21 cellular contexts compared by ENCODE assay signal in the genomic region with DNA sequence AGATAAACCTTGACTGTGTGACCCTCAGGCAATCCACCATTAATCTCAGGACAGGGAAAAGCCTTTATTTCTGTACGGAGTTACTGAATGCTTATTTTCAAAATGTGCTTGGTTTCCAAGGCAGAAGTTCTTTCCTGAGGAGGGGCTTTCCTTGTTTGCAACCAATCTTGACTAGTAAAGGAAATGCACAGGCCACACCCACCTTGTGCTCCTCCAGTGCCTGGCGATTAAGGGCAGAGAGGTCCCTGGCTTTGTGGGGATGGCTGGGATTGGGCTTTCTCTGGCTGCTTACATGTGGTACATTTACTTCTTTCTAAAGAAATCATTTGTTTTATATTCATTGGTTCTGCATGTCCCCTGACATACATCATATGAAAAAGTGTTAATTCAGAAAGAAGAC. TPM values are rescaled to one million over a fixed set of nuclear protein-coding genes. Genes with fewer than 3 reads are reported as not detected.
DNase-seq lines count a peak whose midpoint lies in the region; ATAC-seq, FAIRE-seq and TF ChIP-seq lines count a peak whose summit lies in the region.
"Had no signal": no experiment of that assay in that cellular context is flagged by ENCODE, and none has a peak within 500 bp of the region (broad histone marks: within the 10 kb centered on the region; RNA-seq: fewer than 3 reads in every experiment).

No MANE protein-coding gene starts in this region.

- ATAC-seq in heart right ventricle (no peak), K562 (peak; percentile 62), HG02623 (IDR thresholded peaks at IDR 0.05; ENCODE audit: unreplicated experiment) (no peak)
- ATAC-seq: A549, HCT116, HepG2 had no signal

- peak in 1 of 2 donors; percentile 17 for DNase-seq in cardiac muscle cell (ENCODE audit: low read depth in 1 of 2, low spot score in 1 of 2)
- no peak for DNase-seq in heart right ventricle
- peak in 1 of 4 experiments; percentile 15 for DNase-seq in K562 (ENCODE audit: extremely low read depth in 1 of 4, low spot score in 3 of 4)
- peak; percentile 43 for DNase-seq in left kidney (ENCODE audit: low read depth, low spot score)
- DNase-seq in GM19238 (ENCODE audit: insufficient read length, low spot score) = no peak
- no peak for DNase-seq in MG63
- DNase-seq: AML-193; Caco-2; CD4-positive, alpha-beta T cell; HFFc6 had no signal

- TF ChIP-seq CTCF in cardiac muscle cell (IDR thresholded peaks at IDR 0.05; ENCODE audit: low read depth, low read length) (no peak), heart right ventricle (IDR thresholded peaks at IDR 0.05) (no peak), K562 (IDR thresholded peaks at IDR 0.05 in 2 of 3, conservative IDR thresholded peaks at IDR 0.05 in 1 of 3; ENCODE audit: insufficient read depth in 2 of 3, low read depth in 1 of 3, low read length in 3 of 3) (no peak)

- no peak overlapping the region for H3K9ac ChIP-seq in K562 (ENCODE audit: insufficient read depth in 1 of 2, low read depth in 2 of 2, low read length in 2 of 2)

- CTCF ChIA-PET in K562 (lab: Yijun Ruan, JAX; ENCODE audit: low intra/inter-chr PET ratio) = no interaction called here

- 44 to 48% methylated on average over 2 of the region's 2 CpGs for WGBS in heart right ventricle, 2 donors
- WGBS in K562 (ENCODE audit: insufficient coverage, low coverage, missing lambda C conversion rate) = 3% methylated on average over 2 of the region's 2 CpGs

- no peak for TF ChIP-seq POLR2A in K562 (conservative IDR thresholded peaks at IDR 0.05)

- FAIRE-seq in K562 (lab: Jason Lieb, UNC) = no peak
- FAIRE-seq: A549, D721Med, G401.6, GM12892, GM18507, HepG2, HTR-8/SVneo had no signal

- H3K4me1 ChIP-seq in cardiac muscle cell (ENCODE audit: low read depth) = peaks cover 6% of the 10 kb centered on the region
- H3K4me1 ChIP-seq in heart right ventricle = no peaks in the 10 kb centered on the region
- H3K4me1 ChIP-seq in K562 (replicated peaks in 1 of 2; ENCODE audit: control insufficient read depth in 2 of 2, insufficient read depth in 2 of 2, low read length in 2 of 2) = peaks cover 0 to 2% of the 10 kb centered on the region in 2 experiments; a peak in 1 of 5 replicates
- H3K4me1 ChIP-seq: A549, Caco-2 had no signal

- no peaks in the 10 kb centered on the region for H3K79me2 ChIP-seq in K562 (ENCODE audit: control insufficient read depth, insufficient read depth, low read length)

- no peak for TF ChIP-seq EP300 in K562 (IDR thresholded peaks at IDR 0.05; ENCODE audit: low read length)

- no peak for TF ChIP-seq RAD21 in K562 (CRISPR knock-in tag; conservative IDR thresholded peaks at IDR 0.05 in 1 of 2, IDR thresholded peaks at IDR 0.05 in 1 of 2)

- H3K27ac ChIP-seq in cardiac muscle cell = peak overlapping the region; percentile 62
- no peak overlapping the region for H3K27ac ChIP-seq in heart right ventricle
- no peak overlapping the region for H3K27ac ChIP-seq in K562 (ENCODE audit: extremely low read depth, low read depth, low read length)
- H3K27ac ChIP-seq: 22Rv1, A549, C4-2B had no signal

- H4K20me1 ChIP-seq in K562 (replicated peaks; ENCODE audit: control insufficient read depth, insufficient read depth, low read length) = no peaks in the 10 kb centered on the region

- no TSS peak for BruUV-seq in K562 (replicated peaks; lab: Mats Ljungman, UMichigan)

- no peaks in the 10 kb centered on the region for H3K36me3 ChIP-seq in cardiac muscle cell
- H3K36me3 ChIP-seq in heart right ventricle = no peaks in the 10 kb centered on the region
- H3K36me3 ChIP-seq in K562 (ENCODE audit: control insufficient read depth, insufficient read depth, low read length) = no peaks in the 10 kb centered on the region
- H3K36me3 ChIP-seq in MG63 = no peaks in the 10 kb centered on the region

- peak overlapping the region; percentile 1; the same call in 1 of the 2 replicates for H2AFZ ChIP-seq in K562 (ENCODE audit: low read depth, low read length)

- H3K27me3 ChIP-seq in cardiac muscle cell (no peaks in the 10 kb centered on the region), heart right ventricle (no peaks in the 10 kb centered on the region), K562 (ENCODE audit: control insufficient read depth in 2 of 2, insufficient read depth in 2 of 2, low read length in 2 of 2) (peaks cover 10 to 13% of the 10 kb centered on the region in 2 experiments; a peak in 3 of 5 replicates), MG63 (no peaks in the 10 kb centered on the region)

- in situ Hi-C loops in K562 (cut with MboI) = no loop called here

- POLR2A ChIA-PET in K562 (lab: Yijun Ruan, JAX) = no interaction called here

- no peak overlapping the region for H3K4me2 ChIP-seq in K562 (ENCODE audit: insufficient read depth, low read length)
- H3K4me2 ChIP-seq: A549 had no signal

- no peaks in the 10 kb centered on the region for H3K9me1 ChIP-seq in K562 (ENCODE audit: control insufficient read depth, insufficient read depth, low read length)

- H3K9me3 ChIP-seq in cardiac muscle cell (ENCODE audit: low read depth) = no peaks in the 10 kb centered on the region
- H3K9me3 ChIP-seq in heart right ventricle = peaks cover 0 to 10% (median 0%) of the 10 kb centered on the region in 11 donors
- no peaks in the 10 kb centered on the region for H3K9me3 ChIP-seq in K562 (replicated peaks; ENCODE audit: control insufficient read depth, insufficient read depth, low read depth, low read length)
- H3K9me3 ChIP-seq in MG63 = no peaks in the 10 kb centered on the region
- H3K9me3 ChIP-seq: Caco-2 had no signal

- intact Hi-C loops in heart right ventricle (cut with DNase I) (loop anchor here in 1 of 10 donors (5.0 kb wide), 1 partner anchor 1140 kb away; no protein-coding TSS in a partner anchor), K562 (cut with micrococcal nuclease) (no loop called here)

- H3K4me3 ChIP-seq in cardiac muscle cell (no peak overlapping the region), heart right ventricle (no peak overlapping the region), K562 (no peak overlapping the region), MG63 (no peak overlapping the region)
- H3K4me3 ChIP-seq: A549 had no signal

TF ChIP-seq in K562, 482 proteins besides CTCF, POLR2A, EP300 and RAD21:
- TF ChIP-seq, protein P1, sequence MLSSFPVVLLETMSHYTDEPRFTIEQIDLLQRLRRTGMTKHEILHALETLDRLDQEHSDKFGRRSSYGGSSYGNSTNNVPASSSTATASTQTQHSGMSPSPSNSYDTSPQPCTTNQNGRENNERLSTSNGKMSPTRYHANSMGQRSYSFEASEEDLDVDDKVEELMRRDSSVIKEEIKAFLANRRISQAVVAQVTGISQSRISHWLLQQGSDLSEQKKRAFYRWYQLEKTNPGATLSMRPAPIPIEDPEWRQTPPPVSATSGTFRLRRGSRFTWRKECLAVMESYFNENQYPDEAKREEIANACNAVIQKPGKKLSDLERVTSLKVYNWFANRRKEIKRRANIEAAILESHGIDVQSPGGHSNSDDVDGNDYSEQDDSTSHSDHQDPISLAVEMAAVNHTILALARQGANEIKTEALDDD (IDR thresholded peaks at IDR 0.05) = 0 out of 2 replicates have a peak, but pooled peaks have one; percentile 55
- no peak for TF ChIP-seq ZNF644 (tag; IDR thresholded peaks at IDR 0.05; ENCODE audit: low read depth)
- no peak for TF ChIP-seq NFIC (IDR thresholded peaks at IDR 0.05)

RNA-seq across cellular contexts. Expression of a gene that starts 47.8 kb away (rescaled TPM):
- total RNA-seq in cardiac muscle cell = 10.9 and 17.3 TPM in 2 replicates
- polyA plus RNA-seq in cardiac muscle cell = 6.9 and 12.9 TPM in 2 replicates
- total RNA-seq in heart right ventricle = 10 to 100 TPM in 6 of 10 donors, 1 to 10 TPM in 4; 8.9 to 14.6 (median 10.5) TPM
- 10 to 100 TPM in 1 of 2 donors, 1 to 10 TPM in 1; 5.5 to 13.7 TPM for polyA plus RNA-seq in heart right ventricle
- total RNA-seq in K562 (2011; cell fraction: chromatin; rRNA removed; ENCODE audit: low replicate concordance) = 26.7 and 92.0 TPM in 2 replicates
- total RNA-seq in K562 (2011; cell fraction: nucleolus; rRNA removed) = 22.0 and 26.7 TPM in 2 replicates
- total RNA-seq in K562 (2011; cell fraction: nucleoplasm; rRNA removed) = 41.6 and 57.6 TPM in 2 replicates
- total RNA-seq in K562 (2014; rRNA removed) = 10.8 and 12.0 TPM in 2 replicates
- 20.8 and 22.3 TPM in 2 replicates for total RNA-seq in K562 (2014; rRNA removed; fragmentation: Illumina TruSeq; extraction: Trizol)
- total RNA-seq in K562 (2015; rRNA removed; fragmentation: Illumina TruSeq; extraction: Trizol) = 18.7 and 20.6 TPM in 2 replicates
- 22.4 and 22.5 TPM in 2 replicates for total RNA-seq in K562 (2021)
- 27.6 and 38.1 TPM in 2 replicates for polyA plus RNA-seq in K562 (2011; rRNA removed)
- polyA plus RNA-seq in K562 (2011; cell fraction: cytosol; rRNA removed) = 15.0 and 27.7 TPM in 2 replicates
- 44.3 and 50.0 TPM in 2 replicates for polyA plus RNA-seq in K562 (2011; cell fraction: nucleus; rRNA removed)
- 14.3 TPM in 2 replicates for polyA plus RNA-seq in K562 (2012)
- 26.2 and 28.9 TPM in 2 replicates for polyA plus RNA-seq in K562 (2014; fragmentation: Illumina TruSeq; extraction: Trizol)
- polyA plus RNA-seq in K562 (2014; fragmentation: Nextera tagmentation; extraction: Ambion mirVana) = 1 to 10 TPM; 4.7 to 7.3 TPM
- polyA plus RNA-seq in K562 (2014; rRNA removed) = 20.1 and 24.4 TPM in 2 replicates
- 33.7 and 34.3 TPM in 2 replicates for polyA minus RNA-seq in K562 (2011; rRNA and poly(A)+ RNA removed)
- 13.7 and 14.9 TPM in 2 replicates for polyA minus RNA-seq in K562 (2011; cell fraction: cytosol; rRNA and poly(A)+ RNA removed)
- 14.8 and 23.0 TPM in 2 replicates for polyA minus RNA-seq in K562 (2011; cell fraction: nucleus; rRNA and poly(A)+ RNA removed)
- total RNA-seq in MG63 (2014; rRNA removed; shearing (Covaris generic); ENCODE audit: low replicate concordance) = 3.6 and 10.2 TPM in 2 replicates
